Comparison of ENCODE assay signal across 29 cellular contexts in genomic region chr16:89063768-89064320, GRCh38.
"Had no signal": no experiment of that assay in that cellular context is flagged by ENCODE, and none has a peak within 500 bp of the region (broad histone marks: within the 10 kb centered on the region; RNA-seq: fewer than 3 reads in every experiment).

No MANE protein-coding gene starts in this region.

- H3K79me2 ChIP-seq: hepatocyte had no signal

- H3K27me3 ChIP-seq: hepatocyte, neutrophil, pancreas, upper lobe of right lung, vagina had no signal

- H3K9me3 Mint-ChIP-seq: naive thymus-derived CD8-positive, alpha-beta T cell; nephron progenitor cell; stimulated activated naive CD8-positive, alpha-beta T cell treated with anti-CD3 and anti-CD28 coated beads, Interleukin-15, Interleukin-2, amounts not matched to agents 100 ng/mL and 50 ng/mL, for 24 hours had no signal

- H3K36me3 ChIP-seq: esophagus muscularis mucosa, gastroesophageal sphincter, heart left ventricle, left lung, neutrophil, pancreas, thoracic aorta, tibial nerve, upper lobe of right lung, vagina had no signal

- H2AFZ ChIP-seq: hepatocyte had no signal

- H3K4me1 ChIP-seq: esophagus muscularis mucosa, foreskin keratinocyte, gastroesophageal sphincter, heart left ventricle, left lung, pancreas, tibial nerve, upper lobe of right lung, vagina had no signal

- H3K27ac ChIP-seq: dorsolateral prefrontal cortex, esophagus muscularis mucosa, foreskin keratinocyte, gastroesophageal sphincter, heart left ventricle, hepatocyte, left lung, neutrophil, pancreas, thoracic aorta, tibial nerve, upper lobe of right lung, vagina had no signal

- ATAC-seq: foreskin keratinocyte; gastroesophageal sphincter; left cardiac atrium; left lung; naive thymus-derived CD8-positive, alpha-beta T cell; pancreas; sciatic nerve; stimulated activated naive B cell treated with anti-CD40 and anti-IgM and Interleukin-4, amounts not matched to agents 10 μg/mL and 1 μg/mL and 100 μg/mL, for 72 hours; upper lobe of right lung had no signal

- H3K36me3 Mint-ChIP-seq: naive thymus-derived CD8-positive, alpha-beta T cell; stimulated activated naive B cell treated with anti-CD40 and anti-IgM and Interleukin-4, amounts not matched to agents 10 μg/mL and 1 μg/mL and 100 μg/mL, for 72 hours had no signal

- H3K27ac Mint-ChIP-seq: naive thymus-derived CD8-positive, alpha-beta T cell; nephron progenitor cell; stimulated activated naive CD8-positive, alpha-beta T cell treated with anti-CD3 and anti-CD28 coated beads, Interleukin-15, Interleukin-2, amounts not matched to agents 100 ng/mL and 50 ng/mL, for 24 hours had no signal

- H3K4me2 ChIP-seq: hepatocyte, smooth muscle cell had no signal

- DNase-seq: dorsolateral prefrontal cortex; effector CD4-positive, alpha-beta T cell; foreskin keratinocyte; heart left ventricle; left cardiac atrium; left lung; mesendoderm; naive thymus-derived CD8-positive, alpha-beta T cell; nephron progenitor cell; pancreas; retina; stimulated activated CD4-positive, alpha-beta T cell treated with anti-CD3 and anti-CD28 coated beads, Interleukin-12 subunit alpha, Interleukin-12 subunit beta, amount 100 ng/mL, for 4 hours; stimulated activated CD4-positive, alpha-beta T cell treated with anti-CD3 and anti-CD28 coated beads, Interleukin-1b, Interleukin-23, amount 100 ng/mL, for 48 hours; stimulated activated CD4-positive, alpha-beta T cell treated with anti-CD3 and anti-CD28 coated beads, Interleukin-4, amount 100 ng/mL, for 4 hours; stimulated activated naive B cell treated with anti-CD40 and anti-IgM and Interleukin-4, amounts not matched to agents 10 μg/mL and 1 μg/mL and 100 μg/mL, for 72 hours; upper lobe of right lung had no signal

- H3K27me3 Mint-ChIP-seq: stimulated activated naive CD8-positive, alpha-beta T cell treated with anti-CD3 and anti-CD28 coated beads, Interleukin-15, Interleukin-2, amounts not matched to agents 100 ng/mL and 50 ng/mL, for 24 hours had no signal

- H3K4me3 ChIP-seq: dorsolateral prefrontal cortex, esophagus muscularis mucosa, gastroesophageal sphincter, heart left ventricle, hepatocyte, left lung, pancreas, smooth muscle cell, thoracic aorta, tibial nerve, upper lobe of right lung, vagina had no signal

- FAIRE-seq: colon, endothelial cell of umbilical vein, islet of Langerhans, pancreas had no signal

- H3K4me3 Mint-ChIP-seq: naive thymus-derived CD8-positive, alpha-beta T cell; nephron progenitor cell; stimulated activated naive B cell treated with anti-CD40 and anti-IgM and Interleukin-4, amounts not matched to agents 10 μg/mL and 1 μg/mL and 100 μg/mL, for 72 hours; stimulated activated naive CD8-positive, alpha-beta T cell treated with anti-CD3 and anti-CD28 coated beads, Interleukin-15, Interleukin-2, amounts not matched to agents 100 ng/mL and 50 ng/mL, for 24 hours had no signal

- H3K9me3 ChIP-seq: esophagus muscularis mucosa, gastroesophageal sphincter, heart left ventricle, left lung, neutrophil, pancreas, thoracic aorta, tibial nerve, upper lobe of right lung, vagina had no signal
